Comparison of ENCODE assay signal across 30 cellular contexts in the genomic region with DNA sequence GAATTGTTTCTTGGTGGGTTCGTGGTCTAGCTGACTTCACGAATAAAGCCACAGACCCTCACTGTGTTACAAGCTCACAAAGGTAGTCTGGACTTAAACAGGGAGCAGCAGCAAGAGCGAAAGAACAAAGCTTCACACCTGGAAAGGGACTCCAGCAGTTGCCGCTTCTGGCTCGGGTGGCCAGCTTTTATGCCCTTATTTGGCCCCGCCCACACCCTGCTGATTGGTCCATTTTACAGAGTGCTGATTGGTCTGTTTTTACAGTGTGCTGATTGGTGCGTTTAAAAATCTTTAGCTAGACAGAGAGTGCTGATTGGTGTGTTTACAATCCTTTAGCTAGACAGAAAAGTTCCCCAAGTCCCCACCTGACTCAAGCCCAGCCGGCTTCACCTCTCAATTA.
"Had no signal": no experiment of that assay in that cellular context is flagged by ENCODE, and none has a peak within 500 bp of the region (broad histone marks: within the 10 kb centered on the region; RNA-seq: fewer than 3 reads in every experiment).

No MANE protein-coding gene starts in this region.

- H3K36me3 ChIP-seq: neural progenitor cell, ovary, spleen, suprapubic skin, thoracic aorta, thyroid gland, tibial nerve, upper lobe of left lung, vagina had no signal

- H2AFZ ChIP-seq: neural progenitor cell, parathyroid adenoma had no signal

- H3K4me1 ChIP-seq: neural progenitor cell, parathyroid adenoma, psoas muscle, spleen, suprapubic skin, thyroid gland, tibial nerve, upper lobe of left lung, vagina had no signal

- H3K27ac ChIP-seq: neural progenitor cell, ovary, parathyroid adenoma, psoas muscle, skin epidermis, spleen, suprapubic skin, thoracic aorta, thyroid gland, tibial nerve, upper lobe of left lung, vagina had no signal

- H3K4me2 ChIP-seq: neural progenitor cell, smooth muscle cell had no signal

- DNase-seq: naive thymus-derived CD4-positive, alpha-beta T cell; natural killer cell; occipital lobe; ovary; posterior cingulate gyrus; psoas muscle; right cardiac atrium; spleen; stimulated activated CD4-positive, alpha-beta T cell treated with anti-CD3 and anti-CD28 coated beads, Interleukin-12 subunit alpha, Interleukin-12 subunit beta, amount 100 ng/mL, for 4 hours; stimulated activated CD4-positive, alpha-beta T cell treated with anti-CD3 and anti-CD28 coated beads, Interleukin-1b, Interleukin-23, amount 100 ng/mL, for 48 hours; stimulated activated CD4-positive, alpha-beta T cell treated with anti-CD3 and anti-CD28 coated beads, Interleukin-4, amount 100 ng/mL, for 1 hour; stimulated activated CD4-positive, alpha-beta T cell treated with anti-CD3 and anti-CD28 coated beads, Interleukin-4, amount 100 ng/mL, for 4 hours; stimulated activated CD8-positive, alpha-beta memory T cell treated with anti-CD3 and anti-CD28 coated beads, Interleukin-4, amount 100 ng/mL, for 48 hours; stimulated activated naive CD4-positive, alpha-beta T cell; stimulated activated naive CD8-positive, alpha-beta T cell treated with anti-CD3 and anti-CD28 coated beads, Interleukin-15, amount 100 ng/mL, for 72 hours; stimulated activated naive CD8-positive, alpha-beta T cell treated with anti-CD3 and anti-CD28 coated beads, Interleukin-15, Interleukin-2, amounts not matched to agents 100 U/mL and 50 U/mL, for 24 hours; substantia nigra; thyroid gland; trophoblast cell; upper lobe of left lung had no signal

- H3K9me3 ChIP-seq: ovary, psoas muscle, suprapubic skin, thoracic aorta, thyroid gland, tibial nerve, upper lobe of left lung, vagina had no signal

- H3K4me3 ChIP-seq: neural progenitor cell, ovary, psoas muscle, skin epidermis, smooth muscle cell, spleen, suprapubic skin, thoracic aorta, thyroid gland, tibial nerve, upper lobe of left lung, vagina had no signal

- H3K27me3 ChIP-seq: ovary, spleen, suprapubic skin, thyroid gland, tibial nerve, upper lobe of left lung, vagina had no signal

- H3K9ac ChIP-seq: neural progenitor cell, parathyroid adenoma had no signal

- H3K79me2 ChIP-seq: parathyroid adenoma had no signal

- ATAC-seq: naive thymus-derived CD4-positive, alpha-beta T cell; natural killer cell; psoas muscle; right cardiac atrium; sciatic nerve; stimulated activated memory B cell treated with anti-CD40 and anti-IgM and Interleukin-4, amounts not matched to agents 10 μg/mL and 1 μg/mL and 100 μg/mL, for 72 hours; stimulated activated naive CD8-positive, alpha-beta T cell treated with anti-CD3 and anti-CD28 coated beads, Interleukin-15, amount 100 ng/mL, for 72 hours; stimulated activated naive CD8-positive, alpha-beta T cell treated with anti-CD3 and anti-CD28 coated beads, Interleukin-15, Interleukin-2, amounts not matched to agents 100 U/mL and 50 U/mL, for 24 hours had no signal
